ENCODE assay signal across 8 cellular contexts in genomic region chr1:31111290-31111951, GRCh38. TPM values are rescaled to one million over a fixed set of nuclear protein-coding genes. Genes with fewer than 3 reads are reported as not detected.
DNase-seq lines count a peak whose midpoint lies in the region; ATAC-seq, FAIRE-seq and TF ChIP-seq lines count a peak whose summit lies in the region.

No MANE protein-coding gene starts in this region.

- no peak for TF ChIP-seq RAD21 in HepG2 (CRISPR knock-in tag; IDR thresholded peaks at IDR 0.05)

- TF ChIP-seq POLR2A in NB4 (IDR thresholded peaks at IDR 0.05; ENCODE audit: extremely low read depth, insufficient read length) (no peak), HepG2 (IDR thresholded peaks at IDR 0.05; ENCODE audit: insufficient read depth in 1 of 2, low read depth in 2 of 2, low read length in 2 of 2) (no peak)

- intact Hi-C loops in HepG2 (cut with micrococcal nuclease; ENCODE audit: unreplicated experiment) = no loop called here

- H4K20me1 ChIP-seq in HepG2 (ENCODE audit: insufficient read depth, low read length) = no peaks in the 10 kb centered on the region

- POLR2A ChIA-PET in HepG2 (lab: Yijun Ruan, JAX) = interaction anchor here (1.2 kb wide), 1 partner anchor 9 kb away, joined by 3 read pairs; no protein-coding TSS in a partner anchor

- H3K36me3 ChIP-seq in HepG2 (replicated peaks in 1 of 2; ENCODE audit: control insufficient read depth in 1 of 2, insufficient read depth in 2 of 2, low read length in 2 of 2) = no peaks in the 10 kb centered on the region
- H3K36me3 ChIP-seq in brain microvascular endothelial cell (replicated peaks) = no peaks in the 10 kb centered on the region

- H2AFZ ChIP-seq in HepG2 (ENCODE audit: low read length) = no peak overlapping the region

- no peak overlapping the region for H3K9ac ChIP-seq in HepG2 (ENCODE audit: insufficient read depth, low read depth, low read length)

- no peak overlapping the region for H3K4me3 ChIP-seq in NB4 (ENCODE audit: low read depth, low read length)
- H3K4me3 ChIP-seq in HepG2 (replicated peaks in 1 of 3; ENCODE audit: insufficient read depth in 1 of 3, low read depth in 2 of 3, low read length in 3 of 3) = no peak overlapping the region
- no peak overlapping the region for H3K4me3 ChIP-seq in brain microvascular endothelial cell (ENCODE audit: low read depth, low read length)

- H3K27me3 ChIP-seq in HepG2 (ENCODE audit: control insufficient read depth in 1 of 2, insufficient read depth in 2 of 2, low read length in 2 of 2) = no peaks in the 10 kb centered on the region; a peak in 1 of 5 replicates
- no peaks in the 10 kb centered on the region for H3K27me3 ChIP-seq in brain microvascular endothelial cell (replicated peaks)

- ATAC-seq in HepG2 (no peak), HG03097 (IDR thresholded peaks at IDR 0.05; ENCODE audit: low FRiP score, unreplicated experiment) (no peak), GM19328 (IDR thresholded peaks at IDR 0.05; ENCODE audit: unreplicated experiment) (no peak)

- H3K27ac ChIP-seq in HepG2 (ENCODE audit: extremely low read length, insufficient read depth, low read length) (no peak overlapping the region), brain microvascular endothelial cell (no peak overlapping the region)

- no peak overlapping the region for H3K4me2 ChIP-seq in HepG2 (ENCODE audit: low read depth, low read length)

- DNase-seq in AG20443 (ENCODE audit: low spot score) (peak; percentile 33), NB4 (ENCODE audit: low read depth) (peak; percentile 79), astrocyte of the hippocampus (ENCODE audit: low read depth, low spot score) (peak; percentile 55), HepG2 (ENCODE audit: low spot score) (no peak), brain microvascular endothelial cell (no peak), globus pallidus (ENCODE audit: low spot score) (no peak)

- TF ChIP-seq EP300 in HepG2 (IDR thresholded peaks at IDR 0.05; ENCODE audit: low read depth in 2 of 2, low read length in 2 of 2) (no peak), HepG2 (CRISPR knock-in tag; IDR thresholded peaks at IDR 0.05; ENCODE audit: borderline replicate concordance) (no peak)

- H3K79me2 ChIP-seq in HepG2 (ENCODE audit: insufficient read depth, low read length) = no peaks in the 10 kb centered on the region

- H3K9me3 ChIP-seq in HepG2 (ENCODE audit: low read length) = no peaks in the 10 kb centered on the region

- BruUV-seq in HepG2 (replicated peaks; lab: Mats Ljungman, UMichigan) = no TSS peak

- CTCF ChIA-PET in HepG2 (lab: Yijun Ruan, JAX; ENCODE audit: low intra/inter-chr PET ratio, low total read pairs) = no interaction called here

- 41% methylated on average over 8 of the region's 8 CpGs for WGBS in HepG2 (ENCODE audit: low lambda C conversion rate)

- no peak for TF ChIP-seq CTCF in NB4 (IDR thresholded peaks at IDR 0.05; ENCODE audit: low read depth, low read length)
- no peak for TF ChIP-seq CTCF in HepG2 (CRISPR knock-in tag; IDR thresholded peaks at IDR 0.05)
- TF ChIP-seq CTCF in brain microvascular endothelial cell (IDR thresholded peaks at IDR 0.05; ENCODE audit: low read depth, low read length, missing control alignments) = no peak

- in situ Hi-C loops in HepG2 (cut with HindIII; ENCODE audit: extremely low pct_ligation_motif_present, low pct_unique_long_range_greater_than_20kb) = no loop called here
- in situ Hi-C loops in brain microvascular endothelial cell (cut with HindIII; ENCODE audit: low pct_ligation_motif_present, low sequenced_read_pairs) = no loop called here

- H3K4me1 ChIP-seq in HepG2 (ENCODE audit: insufficient read depth, low read length) = peaks cover 15% of the 10 kb centered on the region

- peak; percentile 23 for FAIRE-seq in HepG2 (lab: Jason Lieb, UNC)

TF ChIP-seq in HepG2, 621 proteins besides CTCF, POLR2A, EP300 and RAD21 (continues in another document):
- TF ChIP-seq, protein P1, sequence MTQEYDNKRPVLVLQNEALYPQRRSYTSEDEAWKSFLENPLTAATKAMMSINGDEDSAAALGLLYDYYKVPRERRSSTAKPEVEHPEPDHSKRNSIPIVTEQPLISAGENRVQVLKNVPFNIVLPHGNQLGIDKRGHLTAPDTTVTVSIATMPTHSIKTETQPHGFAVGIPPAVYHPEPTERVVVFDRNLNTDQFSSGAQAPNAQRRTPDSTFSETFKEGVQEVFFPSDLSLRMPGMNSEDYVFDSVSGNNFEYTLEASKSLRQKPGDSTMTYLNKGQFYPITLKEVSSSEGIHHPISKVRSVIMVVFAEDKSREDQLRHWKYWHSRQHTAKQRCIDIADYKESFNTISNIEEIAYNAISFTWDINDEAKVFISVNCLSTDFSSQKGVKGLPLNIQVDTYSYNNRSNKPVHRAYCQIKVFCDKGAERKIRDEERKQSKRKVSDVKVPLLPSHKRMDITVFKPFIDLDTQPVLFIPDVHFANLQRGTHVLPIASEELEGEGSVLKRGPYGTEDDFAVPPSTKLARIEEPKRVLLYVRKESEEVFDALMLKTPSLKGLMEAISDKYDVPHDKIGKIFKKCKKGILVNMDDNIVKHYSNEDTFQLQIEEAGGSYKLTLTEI (CRISPR knock-in tag; conservative IDR thresholded peaks at IDR 0.05) = no peak
- no peak for TF ChIP-seq ZNF766 (CRISPR knock-in tag; IDR thresholded peaks at IDR 0.05; ENCODE audit: borderline replicate concordance)
- TF ChIP-seq CEBPB (IDR thresholded peaks at IDR 0.05; ENCODE audit: borderline replicate concordance, low read depth, low read length) = peak; percentile 86
- TF ChIP-seq, protein P2, sequence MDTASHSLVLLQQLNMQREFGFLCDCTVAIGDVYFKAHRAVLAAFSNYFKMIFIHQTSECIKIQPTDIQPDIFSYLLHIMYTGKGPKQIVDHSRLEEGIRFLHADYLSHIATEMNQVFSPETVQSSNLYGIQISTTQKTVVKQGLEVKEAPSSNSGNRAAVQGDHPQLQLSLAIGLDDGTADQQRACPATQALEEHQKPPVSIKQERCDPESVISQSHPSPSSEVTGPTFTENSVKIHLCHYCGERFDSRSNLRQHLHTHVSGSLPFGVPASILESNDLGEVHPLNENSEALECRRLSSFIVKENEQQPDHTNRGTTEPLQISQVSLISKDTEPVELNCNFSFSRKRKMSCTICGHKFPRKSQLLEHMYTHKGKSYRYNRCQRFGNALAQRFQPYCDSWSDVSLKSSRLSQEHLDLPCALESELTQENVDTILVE (CRISPR knock-in tag; IDR thresholded peaks at IDR 0.05) = no peak
- TF ChIP-seq MNT (IDR thresholded peaks at IDR 0.05) = no peak
- TF ChIP-seq ZMYM2 (CRISPR knock-in tag; IDR thresholded peaks at IDR 0.05) = no peak
- TF ChIP-seq ZBTB3 (CRISPR knock-in tag; IDR thresholded peaks at IDR 0.05; ENCODE audit: borderline replicate concordance, low read depth) = no peak
- TF ChIP-seq, protein P3, sequence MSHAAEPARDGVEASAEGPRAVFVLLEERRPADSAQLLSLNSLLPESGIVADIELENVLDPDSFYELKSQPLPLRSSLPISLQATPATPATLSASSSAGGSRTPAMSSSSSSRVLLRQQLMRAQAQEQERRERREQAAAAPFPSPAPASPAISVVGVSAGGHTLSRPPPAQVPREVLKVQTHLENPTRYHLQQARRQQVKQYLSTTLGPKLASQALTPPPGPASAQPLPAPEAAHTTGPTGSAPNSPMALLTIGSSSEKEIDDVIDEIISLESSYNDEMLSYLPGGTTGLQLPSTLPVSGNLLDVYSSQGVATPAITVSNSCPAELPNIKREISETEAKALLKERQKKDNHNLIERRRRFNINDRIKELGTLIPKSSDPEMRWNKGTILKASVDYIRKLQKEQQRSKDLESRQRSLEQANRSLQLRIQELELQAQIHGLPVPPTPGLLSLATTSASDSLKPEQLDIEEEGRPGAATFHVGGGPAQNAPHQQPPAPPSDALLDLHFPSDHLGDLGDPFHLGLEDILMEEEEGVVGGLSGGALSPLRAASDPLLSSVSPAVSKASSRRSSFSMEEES (CRISPR knock-in tag; IDR thresholded peaks at IDR 0.05) = no peak
- no peak for TF ChIP-seq ZNF616 (CRISPR knock-in tag; IDR thresholded peaks at IDR 0.05; ENCODE audit: low read depth)
- TF ChIP-seq ZKSCAN5 (CRISPR knock-in tag; IDR thresholded peaks at IDR 0.05) = no peak
- TF ChIP-seq GATA4 (IDR thresholded peaks at IDR 0.05; ENCODE audit: borderline replicate concordance, low read depth) = no peak

RNA-seq across cellular contexts. Expression of gene PUM1, which starts 45.9 kb away (rescaled TPM):
- 64.7 and 84.6 TPM in 2 replicates for total RNA-seq in HepG2 (2016; rRNA removed; fragmentation: Illumina TruSeq; extraction: Trizol)
- 68.9 and 70.1 TPM in 2 replicates for total RNA-seq in HepG2 (2016; cell fraction: cytosol; rRNA removed; fragmentation: Illumina TruSeq; extraction: Trizol; ENCODE audit: low read depth)
- 57.0 and 74.5 TPM in 2 replicates for total RNA-seq in HepG2 (2016; cell fraction: insoluble cytoplasmic fraction; rRNA removed; fragmentation: Illumina TruSeq; extraction: Trizol)
- total RNA-seq in HepG2 (2016; cell fraction: membrane; rRNA removed; fragmentation: Illumina TruSeq; extraction: Trizol) = 30.6 and 37.0 TPM in 2 replicates
- 99.1 and 105 TPM in 2 replicates for total RNA-seq in HepG2 (2016; cell fraction: nucleus; rRNA removed; fragmentation: Illumina TruSeq; extraction: Trizol)
- polyA plus RNA-seq in HepG2 (2011; rRNA removed) = 91.0 and 95.0 TPM in 2 replicates
- polyA plus RNA-seq in HepG2 (2011; cell fraction: cytosol; rRNA removed) = 98.1 and 107 TPM in 2 replicates
- 116 and 134 TPM in 2 replicates for polyA plus RNA-seq in HepG2 (2011; cell fraction: nucleus; rRNA removed)
- polyA plus RNA-seq in HepG2 (2012) = 83.5 and 85.2 TPM in 2 replicates
- polyA plus RNA-seq in HepG2 (2016; cell fraction: cytosol; fragmentation: Illumina TruSeq; extraction: Trizol; ENCODE audit: low read depth) = 1.5 and 2.0 TPM in 2 replicates
- 53.8 and 55.5 TPM in 2 replicates for polyA plus RNA-seq in HepG2 (2016; cell fraction: insoluble cytoplasmic fraction; fragmentation: Illumina TruSeq; extraction: Trizol; ENCODE audit: low read depth)
- 6.6 and 7.3 TPM in 2 replicates for polyA plus RNA-seq in HepG2 (2016; cell fraction: membrane; fragmentation: Illumina TruSeq; extraction: Trizol; ENCODE audit: low read depth)
- 59.9 and 64.4 TPM in 2 replicates for polyA plus RNA-seq in HepG2 (2016; cell fraction: nucleus; fragmentation: Illumina TruSeq; extraction: Trizol; ENCODE audit: insufficient read depth, low read depth)
- polyA minus RNA-seq in HepG2 (2011; rRNA and poly(A)+ RNA removed; ENCODE audit: low replicate concordance) = 428 and 564 TPM in 2 replicates
- polyA minus RNA-seq in HepG2 (2011; cell fraction: cytosol; rRNA and poly(A)+ RNA removed) = 112 and 124 TPM in 2 replicates
- 187 and 190 TPM in 2 replicates for polyA minus RNA-seq in HepG2 (2011; cell fraction: nucleus; rRNA and poly(A)+ RNA removed)

Comparison
In these comparisons a context has a peak if more than half of its experiments do, and no peak if none do; other contexts are left out.
1. DNase-seq: peak in AG20443 (single experiment), NB4 (single experiment) and astrocyte of the hippocampus (single experiment); none in HepG2 (single experiment), brain microvascular endothelial cell (single experiment) and globus pallidus (single experiment).